ENCODE assay signal across 17 cellular contexts in genomic region chr16:49637933-49638695, GRCh38.
"Had no signal": no experiment of that assay in that cellular context is flagged by ENCODE, and none has a peak within 500 bp of the region (broad histone marks: within the 10 kb centered on the region; RNA-seq: fewer than 3 reads in every experiment).

No MANE protein-coding gene starts in this region.

- H3K4me1 ChIP-seq: right lobe of liver had no signal

- ATAC-seq: activated CD4-positive, alpha-beta T cell treated with anti-CD3 and anti-CD28 coated beads for 36 hours; left colon; right lobe of liver; stimulated activated naive CD8-positive, alpha-beta T cell treated with anti-CD3 and anti-CD28 coated beads, Interleukin-15, amount 100 ng/mL, for 72 hours had no signal

- H3K4me3 Mint-ChIP-seq: activated CD4-positive, alpha-beta T cell treated with anti-CD3 and anti-CD28 coated beads for 36 hours; activated naive CD8-positive, alpha-beta T cell; stimulated activated naive CD8-positive, alpha-beta T cell treated with anti-CD3 and anti-CD28 coated beads, Interleukin-15, amount 100 ng/mL, for 72 hours had no signal

- H3K9me3 Mint-ChIP-seq: stimulated activated naive CD8-positive, alpha-beta T cell treated with anti-CD3 and anti-CD28 coated beads, Interleukin-15, amount 100 ng/mL, for 72 hours; type B pancreatic cell had no signal

- H3K27me3 ChIP-seq: cardiac muscle cell, right lobe of liver had no signal

- H3K4me1 Mint-ChIP-seq: activated CD4-positive, alpha-beta T cell treated with anti-CD3 and anti-CD28 coated beads for 36 hours; stimulated activated naive CD8-positive, alpha-beta T cell treated with anti-CD3 and anti-CD28 coated beads, Interleukin-15, amount 100 ng/mL, for 72 hours had no signal

- H3K4me3 ChIP-seq: cardiac muscle cell, dorsolateral prefrontal cortex, lower lobe of right lung, right lobe of liver, suprapubic skin had no signal

- H3K27ac Mint-ChIP-seq: activated CD4-positive, alpha-beta T cell treated with anti-CD3 and anti-CD28 coated beads for 36 hours; activated naive CD8-positive, alpha-beta T cell; stimulated activated naive CD8-positive, alpha-beta T cell treated with anti-CD3 and anti-CD28 coated beads, Interleukin-15, amount 100 ng/mL, for 72 hours; type B pancreatic cell had no signal

- H3K36me3 Mint-ChIP-seq: activated naive CD8-positive, alpha-beta T cell had no signal

- H3K9me3 ChIP-seq: lower lobe of right lung, right lobe of liver, suprapubic skin had no signal

- DNase-seq: activated CD4-positive, alpha-beta T cell treated with anti-CD3 and anti-CD28 coated beads for 36 hours; activated CD4-positive, alpha-beta T cell treated with anti-CD3 and anti-CD28 coated beads, Interleukin-2, amount 50 U/mL, for 48 hours; dorsolateral prefrontal cortex; islet precursor cell; left colon; lower lobe of right lung; small intestine; stimulated activated CD4-positive, alpha-beta T cell treated with anti-CD3 and anti-CD28 coated beads, Interleukin-4, amount 100 ng/mL, for 1 hour; stimulated activated naive CD8-positive, alpha-beta T cell treated with anti-CD3 and anti-CD28 coated beads, Interleukin-15, amount 100 ng/mL, for 72 hours; T-helper 2 cell; WERI-Rb-1 had no signal

- H3K36me3 ChIP-seq: cardiac muscle cell, right lobe of liver, WERI-Rb-1 had no signal

- H3K27ac ChIP-seq: dorsolateral prefrontal cortex, epithelial cell of prostate, lower lobe of right lung, right lobe of liver, suprapubic skin, WERI-Rb-1 had no signal
